In the genomic region with DNA sequence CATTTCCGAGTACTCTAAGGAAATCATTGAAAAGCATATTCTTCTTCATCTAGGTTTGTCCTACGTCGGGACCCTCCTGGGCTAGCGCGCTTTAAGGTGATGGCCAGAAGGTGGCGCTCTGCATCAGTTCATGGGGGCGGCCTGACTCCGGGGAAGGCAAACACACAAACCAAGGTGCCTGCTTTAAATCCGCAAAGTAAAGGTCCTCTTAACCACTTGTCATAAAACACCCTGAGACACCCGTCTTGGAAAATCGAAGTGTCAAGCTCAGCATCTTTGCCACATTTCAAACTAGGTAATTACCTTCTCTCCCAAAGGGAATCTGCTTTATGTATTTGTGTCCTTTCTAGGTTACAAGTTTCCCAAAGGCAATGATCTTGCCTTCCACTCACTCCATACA, we compare ENCODE assay signal across 8 cellular contexts. TPM values are rescaled to one million over a fixed set of nuclear protein-coding genes. Genes with fewer than 3 reads are reported as not detected.
DNase-seq lines count a peak whose midpoint lies in the region; ATAC-seq and TF ChIP-seq lines count a peak whose summit lies in the region.

No MANE protein-coding gene starts in this region.

- no peaks in the 10 kb centered on the region for H3K36me3 Mint-ChIP-seq in activated CD4-positive, alpha-beta memory T cell treated with anti-CD3 and anti-CD28 coated beads, Interleukin-2, amount 10 ng/mL, durations not matched to agents 7 days and 5 days (ENCODE audit: low read depth)
- H3K36me3 Mint-ChIP-seq in mesothelial cell of epicardium, result no peaks in the 10 kb centered on the region

- no peak overlapping the region for H3K27ac Mint-ChIP-seq in activated CD4-positive, alpha-beta memory T cell treated with anti-CD3 and anti-CD28 coated beads, Interleukin-2, amount 10 ng/mL, durations not matched to agents 7 days and 5 days
- H3K27ac Mint-ChIP-seq in mesothelial cell of epicardium, result no peak overlapping the region

- H3K9me3 Mint-ChIP-seq in activated CD4-positive, alpha-beta memory T cell treated with anti-CD3 and anti-CD28 coated beads, Interleukin-2, amount 10 ng/mL, durations not matched to agents 7 days and 5 days, result no peaks in the 10 kb centered on the region
- H3K9me3 Mint-ChIP-seq in mesothelial cell of epicardium, result no peaks in the 10 kb centered on the region

- peak; percentile 70 for DNase-seq in NCI-H748 (lab: John Stamatoyannopoulos, UW; ENCODE audit: unreplicated experiment)
- peak; percentile 71 for DNase-seq in activated CD4-positive, alpha-beta memory T cell treated with anti-CD3 and anti-CD28 coated beads, Interleukin-2, amount 10 ng/mL, durations not matched to agents 7 days and 5 days
- peak; percentile 61 for DNase-seq in effector CD8-positive, alpha-beta T cell (lab: John Stamatoyannopoulos, UW)
- DNase-seq in mesothelial cell of epicardium (ENCODE audit: low spot score in 2 of 2, unreplicated experiment in 2 of 2), result peak; percentile 69 to 86
- peak; percentile 56 to 63 for DNase-seq in stimulated activated CD8-positive, alpha-beta memory T cell treated with anti-CD3 and anti-CD28 coated beads, Interleukin-2, amount 100 ng/mL, for 48 hours (ENCODE audit: low read depth in 2 of 2)

- TF ChIP-seq CTCF in GM12875 (IDR thresholded peaks at IDR 0.05; ENCODE audit: borderline replicate concordance, insufficient read depth, low read depth, low read length) (peak; percentile 83), mesothelial cell of epicardium (IDR thresholded peaks at IDR 0.05; ENCODE audit: unreplicated experiment) (peak; percentile 79)

- peak; percentile 48 for ATAC-seq in HG03520 (IDR thresholded peaks at IDR 0.05; ENCODE audit: unreplicated experiment)
- ATAC-seq in GM21515 (IDR thresholded peaks at IDR 0.05; ENCODE audit: unreplicated experiment), result no peak

- H3K4me3 Mint-ChIP-seq in activated CD4-positive, alpha-beta memory T cell treated with anti-CD3 and anti-CD28 coated beads, Interleukin-2, amount 10 ng/mL, durations not matched to agents 7 days and 5 days, result no peak overlapping the region
- H3K4me3 Mint-ChIP-seq in mesothelial cell of epicardium, result no peak overlapping the region

- no peaks in the 10 kb centered on the region for H3K4me1 Mint-ChIP-seq in activated CD4-positive, alpha-beta memory T cell treated with anti-CD3 and anti-CD28 coated beads, Interleukin-2, amount 10 ng/mL, durations not matched to agents 7 days and 5 days
- H3K4me1 Mint-ChIP-seq in mesothelial cell of epicardium, result peaks cover 20% of the 10 kb centered on the region

- peaks cover 62% of the 10 kb centered on the region for H3K27me3 Mint-ChIP-seq in activated CD4-positive, alpha-beta memory T cell treated with anti-CD3 and anti-CD28 coated beads, Interleukin-2, amount 10 ng/mL, durations not matched to agents 7 days and 5 days
- peaks cover 40% of the 10 kb centered on the region for H3K27me3 Mint-ChIP-seq in mesothelial cell of epicardium (ENCODE audit: low read depth)

- CTCF ChIA-PET in activated CD4-positive, alpha-beta memory T cell treated with anti-CD3 and anti-CD28 coated beads, Interleukin-2, amount 10 ng/mL, durations not matched to agents 7 days and 5 days (lab: Charles Lee), result interaction anchor here (0.8 to 2.2 kb wide), 6 partner anchors 9 to 130 kb away, joined by 3 to 26 read pairs (median 4); no protein-coding TSS in a partner anchor

- no peak overlapping the region for H3K4me3 ChIP-seq in GM12875 (ENCODE audit: low read depth, low read length)

- POLR2A ChIA-PET in activated CD4-positive, alpha-beta memory T cell treated with anti-CD3 and anti-CD28 coated beads, Interleukin-2, amount 10 ng/mL, durations not matched to agents 7 days and 5 days (lab: Charles Lee), result no interaction called here

RNA-seq across cellular contexts. Expression of a gene that starts 34.0 kb away (rescaled TPM):
- total RNA-seq in activated CD4-positive, alpha-beta memory T cell treated with anti-CD3 and anti-CD28 coated beads, Interleukin-2, amount 10 ng/mL, durations not matched to agents 7 days and 5 days, result not detected
- total RNA-seq in mesothelial cell of epicardium, result 2.9 to 4.5 TPM (median 3.9 TPM) in 3 replicates
